In the genomic region with DNA sequence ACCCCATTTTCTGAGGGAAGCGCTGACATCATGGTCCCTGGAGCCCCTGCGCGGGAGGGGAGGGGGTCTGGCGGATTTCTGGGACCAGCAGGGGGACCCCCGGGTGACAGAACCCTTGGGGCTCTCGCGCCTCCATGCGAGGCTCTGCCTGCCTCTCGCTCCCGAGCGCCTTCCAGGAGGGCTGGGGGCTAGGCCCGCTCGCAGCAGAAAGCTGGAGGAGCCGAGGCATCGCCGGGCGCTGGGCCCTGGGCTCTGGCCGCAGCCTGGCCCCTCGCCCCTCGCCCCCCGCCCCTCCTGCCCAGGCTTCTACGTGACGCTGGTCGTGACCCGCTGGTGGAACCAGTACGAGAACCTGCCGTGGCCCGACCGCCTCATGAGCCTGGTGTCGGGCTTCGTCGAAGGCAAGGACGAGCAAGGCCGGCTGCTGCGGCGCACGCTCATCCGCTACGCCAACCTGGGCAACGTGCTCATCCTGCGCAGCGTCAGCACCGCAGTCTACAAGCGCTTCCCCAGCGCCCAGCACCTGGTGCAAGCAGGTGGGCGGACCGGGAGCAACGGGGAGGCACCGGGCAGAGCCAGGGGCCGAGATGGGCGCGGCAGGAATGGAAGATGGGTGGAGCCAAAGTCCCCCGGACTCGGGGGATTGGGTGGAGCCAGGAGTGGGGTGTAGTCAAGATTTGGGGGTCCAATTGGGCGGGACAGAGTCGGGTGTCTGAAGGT, we compare ENCODE assay signal across 8 cellular contexts. TPM values are rescaled to one million over a fixed set of nuclear protein-coding genes. Genes with fewer than 3 reads are reported as not detected.
DNase-seq lines count a peak whose midpoint lies in the region; ATAC-seq and TF ChIP-seq lines count a peak whose summit lies in the region.

No MANE protein-coding gene starts in this region.

- peak overlapping the region; percentile 36 to 70 (median 60) for H3K4me3 Mint-ChIP-seq in naive thymus-derived CD4-positive, alpha-beta T cell
- H3K4me3 Mint-ChIP-seq in Calu3 (ENCODE audit: low read depth, unreplicated experiment) = no peak overlapping the region

- POLR2A ChIA-PET in BJ (lab: Charles Lee) = no interaction called here
- POLR2A ChIA-PET in naive thymus-derived CD4-positive, alpha-beta T cell (lab: Charles Lee) = interaction anchor here (0.9 to 1.8 kb wide), 2 partner anchors 13 to 71 kb away, joined by 3 to 7 read pairs; a partner anchor contains a TSS

- CTCF ChIA-PET in BJ (lab: Yijun Ruan, JAX) (interaction anchor here (0.9 to 3.8 kb wide), 5 partner anchors 56 to 158 kb away, joined by 3 to 21 read pairs (median 9); no protein-coding TSS in a partner anchor), Calu3 (lab: Charles Lee) (interaction anchor here (0.6 kb wide), 1 partner anchor 56 kb away, joined by 4 read pairs; no protein-coding TSS in a partner anchor)
- CTCF ChIA-PET in naive thymus-derived CD4-positive, alpha-beta T cell (lab: Charles Lee) = no interaction called here

- H3K27ac ChIP-seq in epithelial cell of prostate = peak overlapping the region; percentile 40
- H3K27ac ChIP-seq in naive thymus-derived CD4-positive, alpha-beta T cell (ENCODE audit: low read depth, low read length) = no peak overlapping the region
- no peak overlapping the region for H3K27ac ChIP-seq in SJCRH30

- BruUV-seq in Calu3 (replicated peaks; lab: Mats Ljungman, UMichigan) = no TSS peak

- no peak for DNase-seq in BJ (ENCODE audit: low read depth)
- DNase-seq in NCI-H146 treated with DMSO at 0.1 percent for 48 hours (lab: John Stamatoyannopoulos, UW; ENCODE audit: unreplicated experiment) = peak; percentile 18
- DNase-seq in epithelial cell of prostate (ENCODE audit: low read depth, low spot score) = no peak
- peak in 5 of 9 donors; percentile 21 to 40 (median 31) for DNase-seq in naive thymus-derived CD4-positive, alpha-beta T cell
- DNase-seq in Calu3 = no peak
- DNase-seq in SJCRH30 = no peak
- no peak for DNase-seq in NCI-H2227 treated with DMSO at 0.1 percent for 48 hours (lab: John Stamatoyannopoulos, UW)
- no peak for DNase-seq in OCI-M2 (lab: John Stamatoyannopoulos, UW; ENCODE audit: unreplicated experiment)

- TF ChIP-seq CTCF in BJ (IDR thresholded peaks at IDR 0.05; ENCODE audit: insufficient read depth, low read depth, low read length) (no peak), Calu3 (IDR thresholded peaks at IDR 0.05; ENCODE audit: unreplicated experiment) (no peak)

- ATAC-seq in naive thymus-derived CD4-positive, alpha-beta T cell = peak; percentile 55

- H3K27me3 ChIP-seq in BJ (ENCODE audit: control insufficient read depth, insufficient read depth, low read length) (no peaks in the 10 kb centered on the region), SJCRH30 (no peaks in the 10 kb centered on the region)
- peaks cover 0 to 5% of the 10 kb centered on the region in 2 donors for H3K27me3 ChIP-seq in naive thymus-derived CD4-positive, alpha-beta T cell (ENCODE audit: control insufficient read depth in 2 of 2, insufficient read depth in 2 of 2, low read length in 2 of 2)

- H3K4me1 ChIP-seq in naive thymus-derived CD4-positive, alpha-beta T cell (ENCODE audit: control insufficient read depth in 2 of 2, insufficient read depth in 2 of 2, low read length in 2 of 2) = no peaks in the 10 kb centered on the region
- H3K4me1 ChIP-seq in SJCRH30 = no peaks in the 10 kb centered on the region

- peaks cover 6 to 25% (median 8%) of the 10 kb centered on the region in 5 donors for H3K27me3 Mint-ChIP-seq in naive thymus-derived CD4-positive, alpha-beta T cell
- no peaks in the 10 kb centered on the region for H3K27me3 Mint-ChIP-seq in Calu3 (ENCODE audit: unreplicated experiment)

- H3K9me3 Mint-ChIP-seq in naive thymus-derived CD4-positive, alpha-beta T cell = peaks cover 0 to 2% (median 0%) of the 10 kb centered on the region in 11 donors
- no peaks in the 10 kb centered on the region for H3K9me3 Mint-ChIP-seq in Calu3 (ENCODE audit: low read depth, unreplicated experiment)

- intact Hi-C loops in naive thymus-derived CD4-positive, alpha-beta T cell (cut with micrococcal nuclease) = loop anchor here in 1 of 2 donors (1.0 to 2.0 kb wide), 2 partner anchors 11 to 127 kb away; no protein-coding TSS in a partner anchor
- intact Hi-C loops in Calu3 (cut with micrococcal nuclease; ENCODE audit: unreplicated experiment) = no loop called here

- H3K4me3 ChIP-seq in BJ (ENCODE audit: low read depth, low read length) = peak overlapping the region; percentile 47
- H3K4me3 ChIP-seq in naive thymus-derived CD4-positive, alpha-beta T cell (ENCODE audit: low read length) = peak overlapping the region; percentile 20
- H3K4me3 ChIP-seq in SJCRH30 = no peak overlapping the region

- no peaks in the 10 kb centered on the region for H3K9me3 ChIP-seq in naive thymus-derived CD4-positive, alpha-beta T cell (ENCODE audit: control insufficient read depth in 2 of 3, low read length in 3 of 3)
- H3K9me3 ChIP-seq in SJCRH30 (replicated peaks) = no peaks in the 10 kb centered on the region

- H3K36me3 ChIP-seq in BJ (ENCODE audit: control insufficient read depth, insufficient read depth, low read length) (peaks cover 9% of the 10 kb centered on the region), SJCRH30 (no peaks in the 10 kb centered on the region)
- no peaks in the 10 kb centered on the region for H3K36me3 ChIP-seq in naive thymus-derived CD4-positive, alpha-beta T cell (ENCODE audit: control insufficient read depth in 2 of 3, insufficient read depth in 3 of 3, low read length in 3 of 3)

- H3K36me3 Mint-ChIP-seq in naive thymus-derived CD4-positive, alpha-beta T cell = peaks cover 0 to 9% (median 0%) of the 10 kb centered on the region in 5 donors
- H3K36me3 Mint-ChIP-seq in Calu3 (ENCODE audit: insufficient read depth, unreplicated experiment) = peaks cover 10% of the 10 kb centered on the region

- H3K4me1 Mint-ChIP-seq in naive thymus-derived CD4-positive, alpha-beta T cell = peaks cover 0 to 13% (median 3%) of the 10 kb centered on the region in 7 donors
- peaks cover 14% of the 10 kb centered on the region for H3K4me1 Mint-ChIP-seq in Calu3 (ENCODE audit: low read depth, unreplicated experiment)

- H3K27ac Mint-ChIP-seq in naive thymus-derived CD4-positive, alpha-beta T cell = peak overlapping the region in 1 of 9 donors; percentile 70
- H3K27ac Mint-ChIP-seq in Calu3 (ENCODE audit: unreplicated experiment) = no peak overlapping the region

RNA-seq across cellular contexts. Expression of a gene that starts 5.4 kb away (rescaled TPM):
- polyA plus RNA-seq in BJ (2011; rRNA removed) = 5.1 and 6.4 TPM in 2 replicates
- polyA minus RNA-seq in BJ (2011; rRNA and poly(A)+ RNA removed) = 2.9 and 4.6 TPM in 2 replicates
- total RNA-seq in naive thymus-derived CD4-positive, alpha-beta T cell = 1 to 10 TPM in 2 of 5 experiments, under 1 TPM in 2, not detected in 1; 0.49 to 7.1 (median 0.75) TPM
- polyA plus RNA-seq in naive thymus-derived CD4-positive, alpha-beta T cell = 1 to 10 TPM in 1 of 2 donors, under 1 TPM in 1; 0.83 to 1.4 TPM
- total RNA-seq in Calu3 (2022) = 0.78 and 1.1 TPM in 2 replicates
- total RNA-seq in SJCRH30 (2014; rRNA removed; shearing (Covaris generic)) = 0.05 and 0.26 TPM in 2 replicates

RNA-seq across cellular contexts. Expression of a gene that starts 11.9 kb away (rescaled TPM):
- polyA plus RNA-seq in BJ (2011; rRNA removed) = 1,472 and 1,806 TPM in 2 replicates
- 725 and 1,367 TPM in 2 replicates for polyA minus RNA-seq in BJ (2011; rRNA and poly(A)+ RNA removed)
- total RNA-seq in naive thymus-derived CD4-positive, alpha-beta T cell = 1,000 to 10,000 TPM in 2 of 5 experiments, 100 to 1,000 TPM in 3; 684 to 3,858 (median 993) TPM
- polyA plus RNA-seq in naive thymus-derived CD4-positive, alpha-beta T cell = 1,000 to 10,000 TPM; 2,587 to 3,203 TPM
- 1,555 and 1,627 TPM in 2 replicates for total RNA-seq in Calu3 (2022)
- 349 and 357 TPM in 2 replicates for total RNA-seq in SJCRH30 (2014; rRNA removed; shearing (Covaris generic))

RNA-seq across cellular contexts. Expression of a gene that starts 38.2 kb away (rescaled TPM):
- polyA plus RNA-seq in BJ (2011; rRNA removed) = 9.4 and 15.1 TPM in 2 replicates
- polyA minus RNA-seq in BJ (2011; rRNA and poly(A)+ RNA removed) = 7.3 and 9.6 TPM in 2 replicates
- total RNA-seq in naive thymus-derived CD4-positive, alpha-beta T cell = 1 to 10 TPM in 1 of 5 experiments, under 1 TPM in 1, not detected in 3; 0.49 to 1.9 TPM
- not detected for polyA plus RNA-seq in naive thymus-derived CD4-positive, alpha-beta T cell
- 0.76 and 2.4 TPM in 2 replicates for total RNA-seq in Calu3 (2022)
- 0.53 and 0.77 TPM in 2 replicates for total RNA-seq in SJCRH30 (2014; rRNA removed; shearing (Covaris generic))

Comparison
In these comparisons a context has a peak if more than half of its experiments do, and no peak if none do; other contexts are left out.
1. DNase-seq: peak in NCI-H146 treated with DMSO at 0.1 percent for 48 hours (single experiment) and naive thymus-derived CD4-positive, alpha-beta T cell (5 of 9); none in BJ (single experiment), epithelial cell of prostate (single experiment), Calu3 (single experiment), SJCRH30 (0 of 2), NCI-H2227 treated with DMSO at 0.1 percent for 48 hours (single experiment) and OCI-M2 (single experiment).